ENCODE assay signal across 8 cellular contexts in the genomic region with DNA sequence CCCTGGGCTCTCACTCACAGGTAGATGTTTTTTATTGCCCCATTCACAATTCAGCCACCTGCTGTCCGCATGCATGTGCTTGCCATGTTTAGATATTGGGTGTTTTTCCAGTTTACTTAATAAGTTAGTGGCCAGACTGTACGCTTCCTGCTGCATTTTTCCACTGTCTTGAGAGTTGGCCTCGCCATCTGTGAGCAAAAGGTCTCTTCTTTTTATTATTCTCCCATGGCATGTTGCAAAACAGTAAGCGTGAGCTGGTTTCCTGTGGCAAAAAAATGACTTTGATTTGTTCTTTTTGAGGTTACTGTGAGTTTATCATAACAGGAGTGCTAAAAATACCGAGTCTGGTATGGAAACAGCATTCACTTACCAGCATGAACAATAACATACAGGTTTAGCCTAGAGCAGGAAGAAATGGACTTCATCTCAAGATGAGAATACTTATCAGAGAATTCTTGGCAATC. TPM values are rescaled to one million over a fixed set of nuclear protein-coding genes. Genes with fewer than 3 reads are reported as not detected.
A peak's percentile ranks its signal among the peaks of the same experiment; 100 is the strongest.
DNase-seq lines count a peak whose midpoint lies in the region; TF ChIP-seq lines count a peak whose summit lies in the region.

No MANE protein-coding gene starts in this region.

- no peak overlapping the region for H2AFZ ChIP-seq in mesenchymal stem cell (ENCODE audit: low read depth, low read length)

- H3K4me1 ChIP-seq in mesenchymal stem cell (ENCODE audit: control insufficient read depth, insufficient read depth, low read depth, low read length) (peaks cover 5% of the 10 kb centered on the region), Caco-2 (no peaks in the 10 kb centered on the region)

- no peak overlapping the region for H3K4me2 ChIP-seq in mesenchymal stem cell (ENCODE audit: low read length, poor library complexity, severe bottlenecking)

- TF ChIP-seq CTCF in astrocyte of the cerebellum (IDR thresholded peaks at IDR 0.05; ENCODE audit: low read depth, low read length, missing control alignments) (no peak), type B pancreatic cell (conservative IDR thresholded peaks at IDR 0.05) (no peak), Caco-2 (IDR thresholded peaks at IDR 0.05; ENCODE audit: insufficient read depth in 1 of 2, low read depth in 1 of 2, low read length in 1 of 2, severe bottlenecking in 1 of 2, unreplicated experiment in 1 of 2) (no peak)

- no peak for TF ChIP-seq POLR2A in erythroblast (IDR thresholded peaks at IDR 0.05; ENCODE audit: low read length)

- H3K27me3 ChIP-seq in mesenchymal stem cell (ENCODE audit: control insufficient read depth in 1 of 2, insufficient read depth in 1 of 2, low read length in 2 of 2) (no peaks in the 10 kb centered on the region), MG63 (no peaks in the 10 kb centered on the region), Caco-2 (replicated peaks; ENCODE audit: control insufficient read depth, insufficient read depth, low read length) (no peaks in the 10 kb centered on the region)

- H3K27ac Mint-ChIP-seq in type B pancreatic cell (peak overlapping the region; percentile 89), Caco-2 (ENCODE audit: unreplicated experiment) (no peak overlapping the region)

- H4K8ac ChIP-seq in mesenchymal stem cell (ENCODE audit: low read length): no peak overlapping the region

- POLR2A ChIA-PET in Caco-2 (lab: Charles Lee): no interaction called here

- peaks cover 14% of the 10 kb centered on the region for H3K79me1 ChIP-seq in mesenchymal stem cell (replicated peaks; ENCODE audit: low read length, poor library complexity, severe bottlenecking)

- H3K4me3 ChIP-seq in astrocyte of the cerebellum (ENCODE audit: low read depth, low read length): no peak overlapping the region
- H3K4me3 ChIP-seq in mesenchymal stem cell (ENCODE audit: insufficient read depth in 1 of 2, low read depth in 1 of 2, low read length in 2 of 2): no peak overlapping the region
- no peak overlapping the region for H3K4me3 ChIP-seq in MG63
- no peak overlapping the region for H3K4me3 ChIP-seq in Caco-2 (ENCODE audit: low read depth, low read length)

- H3K4ac ChIP-seq in mesenchymal stem cell (ENCODE audit: low read depth in 1 of 2, low read length in 2 of 2): no peak overlapping the region

- intact Hi-C loops in Caco-2 (cut with micrococcal nuclease; ENCODE audit: unreplicated experiment): no loop called here

- WGBS in mesenchymal stem cell: 68% methylated on average over 4 of the region's 5 CpGs

- H3K27me3 Mint-ChIP-seq in type B pancreatic cell: no peaks in the 10 kb centered on the region
- H3K27me3 Mint-ChIP-seq in Caco-2 (ENCODE audit: insufficient read depth, unreplicated experiment): no peaks in the 10 kb centered on the region

- no peak overlapping the region for H4K91ac ChIP-seq in mesenchymal stem cell (ENCODE audit: low read length)

- peak; percentile 73 for DNase-seq in activated CD8-positive, alpha-beta memory T cell treated with anti-CD3 and anti-CD28 coated beads for 24 hours
- no peak for DNase-seq in activated CD8-positive, alpha-beta memory T cell treated with anti-CD3 and anti-CD28 coated beads, Interleukin-2, amount 50 U/mL, for 48 hours
- DNase-seq in astrocyte of the cerebellum (ENCODE audit: low read depth) (peak; percentile 89), mesenchymal stem cell (peak; percentile 92), type B pancreatic cell (ENCODE audit: extremely low spot score, unreplicated experiment) (no peak), MG63 (no peak), erythroblast (lab: John Stamatoyannopoulos, UW) (no peak), Caco-2 (no peak)

- no peak overlapping the region for H2BK15ac ChIP-seq in mesenchymal stem cell (ENCODE audit: low read depth, poor library complexity, severe bottlenecking)

- CTCF ChIA-PET in Caco-2 (lab: Charles Lee): no interaction called here

- no peak overlapping the region for H2BK120ac ChIP-seq in mesenchymal stem cell (ENCODE audit: low read depth, low read length)

- peaks cover 8% of the 10 kb centered on the region for H3K4me1 Mint-ChIP-seq in type B pancreatic cell (ENCODE audit: unreplicated experiment)
- H3K4me1 Mint-ChIP-seq in Caco-2 (ENCODE audit: low read depth, unreplicated experiment): no peaks in the 10 kb centered on the region

- H3K14ac ChIP-seq in mesenchymal stem cell (ENCODE audit: low read length in 2 of 2): no peak overlapping the region

- H2AK5ac ChIP-seq in mesenchymal stem cell (ENCODE audit: low read length, severe bottlenecking): no peak overlapping the region

- peak overlapping the region; percentile 56 for H3K27ac ChIP-seq in mesenchymal stem cell (ENCODE audit: low read length, poor library complexity, severe bottlenecking)

- no peaks in the 10 kb centered on the region for H3K9me3 Mint-ChIP-seq in type B pancreatic cell
- no peaks in the 10 kb centered on the region for H3K9me3 Mint-ChIP-seq in Caco-2 (ENCODE audit: unreplicated experiment)

- H3K23ac ChIP-seq in mesenchymal stem cell (ENCODE audit: low read length in 2 of 2): no peak overlapping the region

- peaks cover 27 to 53% of the 10 kb centered on the region in 2 experiments for H3K36me3 ChIP-seq in mesenchymal stem cell (ENCODE audit: control insufficient read depth in 1 of 2, insufficient read depth in 2 of 2, low read depth in 1 of 2, low read length in 2 of 2)
- peaks cover 86% of the 10 kb centered on the region for H3K36me3 ChIP-seq in MG63
- peaks cover 5% of the 10 kb centered on the region for H3K36me3 ChIP-seq in Caco-2 (ENCODE audit: control insufficient read depth, insufficient read depth, low read length)

- in situ Hi-C loops in astrocyte of the cerebellum (cut with HindIII; ENCODE audit: low sequenced_read_pairs): no loop called here

- H3K9me3 ChIP-seq in mesenchymal stem cell (ENCODE audit: control insufficient read depth, low read length) (no peaks in the 10 kb centered on the region), MG63 (no peaks in the 10 kb centered on the region), Caco-2 (no peaks in the 10 kb centered on the region)

- no peak overlapping the region for H2BK5ac ChIP-seq in mesenchymal stem cell (ENCODE audit: low read depth, low read length, poor library complexity, severe bottlenecking)

- peak overlapping the region; percentile 25 for H3K9ac ChIP-seq in mesenchymal stem cell (ENCODE audit: low read length)

- H3K18ac ChIP-seq in mesenchymal stem cell (ENCODE audit: low read depth in 1 of 2, low read length in 2 of 2): no peak overlapping the region

- H3K4me3 Mint-ChIP-seq in type B pancreatic cell (peak overlapping the region; percentile 64), Caco-2 (ENCODE audit: unreplicated experiment) (no peak overlapping the region)

- peaks cover 22% of the 10 kb centered on the region for H3K36me3 Mint-ChIP-seq in type B pancreatic cell
- peaks cover 95% of the 10 kb centered on the region for H3K36me3 Mint-ChIP-seq in Caco-2 (ENCODE audit: insufficient read depth, unreplicated experiment)

- no peak overlapping the region for H2BK12ac ChIP-seq in mesenchymal stem cell (ENCODE audit: low read length in 2 of 2)

- BruUV-seq in Caco-2 (replicated peaks; lab: Mats Ljungman, UMichigan): no TSS peak

RNA-seq across cellular contexts. Expression of gene SAE1, which starts 46.0 kb away (rescaled TPM):
- polyA plus RNA-seq in mesenchymal stem cell (2013, experiment 1 of 2): 133 TPM
- 135 TPM for polyA plus RNA-seq in mesenchymal stem cell (2013, experiment 2 of 2)
- total RNA-seq in type B pancreatic cell (ENCODE audit: low replicate concordance): 102 and 155 TPM in 2 replicates
- 389 and 411 TPM in 2 replicates for total RNA-seq in MG63 (2014; rRNA removed; shearing (Covaris generic); ENCODE audit: low replicate concordance)
- 238 and 251 TPM in 2 replicates for total RNA-seq in Caco-2 (2022)

RNA-seq across cellular contexts. Expression of gene BBC3, which starts 54.3 kb away (rescaled TPM):
- 7.2 TPM for polyA plus RNA-seq in mesenchymal stem cell (2013, experiment 1 of 2)
- 7.0 TPM for polyA plus RNA-seq in mesenchymal stem cell (2013, experiment 2 of 2)
- total RNA-seq in type B pancreatic cell (ENCODE audit: low replicate concordance): 14.8 and 36.2 TPM in 2 replicates
- 14.7 and 38.8 TPM in 2 replicates for total RNA-seq in MG63 (2014; rRNA removed; shearing (Covaris generic); ENCODE audit: low replicate concordance)
- 10.5 and 10.8 TPM in 2 replicates for total RNA-seq in Caco-2 (2022)

Comparison
In these comparisons a context has a peak if more than half of its experiments do, and no peak if none do; other contexts are left out.
1. DNase-seq: peak in activated CD8-positive, alpha-beta memory T cell treated with anti-CD3 and anti-CD28 coated beads for 24 hours (single experiment), astrocyte of the cerebellum (single experiment) and mesenchymal stem cell (single experiment); none in activated CD8-positive, alpha-beta memory T cell treated with anti-CD3 and anti-CD28 coated beads, Interleukin-2, amount 50 U/mL, for 48 hours (single experiment), type B pancreatic cell (single experiment), MG63 (single experiment), erythroblast (0 of 2) and Caco-2 (0 of 2).